Comparison of ENCODE assay signal across 2 cellular contexts in genomic region chrX:47484885-47485284, GRCh38.
TF ChIP-seq lines count a peak whose summit lies in the region.

No MANE protein-coding gene starts in this region.

TF ChIP-seq in A549, 52 proteins besides CTCF, POLR2A, EP300 and RAD21:
- TF ChIP-seq EHMT2 (IDR thresholded peaks at IDR 0.05; ENCODE audit: low read depth) (no peak), EHF (CRISPR knock-in tag; IDR thresholded peaks at IDR 0.05) (no peak), CBX2 (IDR thresholded peaks at IDR 0.05; ENCODE audit: borderline replicate concordance, low read depth) (no peak), MAFK (IDR thresholded peaks at IDR 0.05; ENCODE audit: partially characterized antibody) (no peak), KDM1A (IDR thresholded peaks at IDR 0.05; ENCODE audit: low read depth) (no peak), CBX8 (IDR thresholded peaks at IDR 0.05) (no peak), CHD4 (IDR thresholded peaks at IDR 0.05; ENCODE audit: borderline replicate concordance) (no peak), E2F6 (IDR thresholded peaks at IDR 0.05; ENCODE audit: borderline replicate concordance, low read depth) (no peak), REST (IDR thresholded peaks at IDR 0.05) (no peak), ZNF302 (CRISPR knock-in tag; IDR thresholded peaks at IDR 0.05) (no peak), ZC3H11A (IDR thresholded peaks at IDR 0.05) (no peak)

TF ChIP-seq in GM12891, 5 proteins besides CTCF, POLR2A, EP300 and RAD21:
- TF ChIP-seq SPI1 (IDR thresholded peaks at IDR 0.05; ENCODE audit: low read depth, low read length) (peak; percentile 74), POU2F2 (IDR thresholded peaks at IDR 0.05; ENCODE audit: low read depth, low read length) (no peak), PAX5 (IDR thresholded peaks at IDR 0.05; ENCODE audit: insufficient read depth, low read length, severe bottlenecking) (no peak), POLR2AphosphoS5 (IDR thresholded peaks at IDR 0.05; ENCODE audit: low read depth, low read length) (no peak), TAF1 (IDR thresholded peaks at IDR 0.05; ENCODE audit: low read depth, low read length) (no peak)
